Comparison of ENCODE assay signal across 27 cellular contexts in the genomic region with DNA sequence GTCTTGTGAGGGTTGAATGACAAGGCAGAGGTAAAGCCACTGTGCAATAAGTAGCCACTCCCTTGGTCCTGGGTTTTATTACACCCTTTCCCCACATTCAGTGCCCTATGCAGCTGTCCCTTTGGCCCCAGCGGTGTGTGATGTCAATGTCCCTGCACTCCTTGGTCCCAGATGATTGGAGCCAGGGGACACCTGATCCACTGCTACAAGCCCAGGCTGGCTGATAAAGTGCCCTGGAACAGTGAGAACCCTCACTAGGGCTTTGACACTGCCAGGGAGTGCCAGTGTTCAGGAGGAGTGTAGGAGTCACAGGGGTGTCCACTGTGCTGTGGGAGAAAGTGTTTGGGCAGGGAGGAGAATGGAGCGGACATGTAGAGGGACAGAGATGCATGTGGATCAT. TPM values are rescaled to one million over a fixed set of nuclear protein-coding genes. Genes with fewer than 3 reads are reported as not detected.
"Had no signal": no experiment of that assay in that cellular context is flagged by ENCODE, and none has a peak within 500 bp of the region (broad histone marks: within the 10 kb centered on the region; RNA-seq: fewer than 3 reads in every experiment).

No MANE protein-coding gene starts in this region.

- H3K27ac ChIP-seq: esophagus muscularis mucosa, neutrophil, pancreas, sigmoid colon, spleen, thoracic aorta, vagina had no signal

- H3K4me1 ChIP-seq: esophagus muscularis mucosa, pancreas, sigmoid colon, spleen, vagina had no signal

- H3K36me3 ChIP-seq: esophagus muscularis mucosa, neutrophil, pancreas, sigmoid colon, spleen, thoracic aorta, vagina had no signal

- H3K4me3 ChIP-seq: esophagus muscularis mucosa, lung, pancreas, sigmoid colon, spleen, thoracic aorta, vagina had no signal

- H3K9me3 ChIP-seq: esophagus muscularis mucosa, neutrophil, pancreas, sigmoid colon, spleen, thoracic aorta, vagina had no signal

- H3K27me3 ChIP-seq: esophagus muscularis mucosa, neutrophil, pancreas, sigmoid colon, spleen, vagina had no signal

- DNase-seq: activated B cell treated with CpG ODN at 0.5 μM for 24 hours; activated CD4-positive, alpha-beta T cell treated with anti-CD3 and anti-CD28 coated beads for 36 hours; activated CD4-positive, alpha-beta T cell treated with anti-CD3 and anti-CD28 coated beads, Interleukin-2, amount 50 U/mL, for 4 hours; activated CD8-positive, alpha-beta memory T cell treated with anti-CD3 and anti-CD28 coated beads for 24 hours; activated CD8-positive, alpha-beta memory T cell treated with anti-CD3 and anti-CD28 coated beads, Interleukin-2, amount 50 U/mL, for 4 hours; activated naive CD4-positive, alpha-beta T cell; activated T-cell treated with anti-CD3 and anti-CD28 coated beads, Interleukin-2, amount 50 U/mL, for 24 hours; effector memory CD4-positive, alpha-beta T cell; islet precursor cell; left cardiac atrium; natural killer cell; pancreas; sigmoid colon; spleen; stimulated activated CD4-positive, alpha-beta T cell treated with anti-CD3 and anti-CD28 coated beads, Interleukin-4, amount 100 ng/mL, for 1 hour; stimulated activated naive CD4-positive, alpha-beta T cell; T1000 had no signal

RNA-seq across cellular contexts. Expression of a gene that starts 30.4 kb away (rescaled TPM):
- total RNA-seq: activated B cell treated with CpG ODN at 0.5 μM for 24 hours; activated CD4-positive, alpha-beta T cell treated with anti-CD3 and anti-CD28 coated beads for 36 hours; activated T-helper 2 cell treated with anti-CD3 and anti-CD28 coated beads, Interferon-gamma antibody, Interleukin-2, Interleukin-4, amounts not matched to agents 10 μg/mL and 5 μg/mL and 100 μg/mL, durations not matched to agents 14 hours and 24 hours and 36 hours; astrocyte; dermis microvascular lymphatic vessel endothelial cell; endothelial cell of umbilical vein; frontal cortex; left cardiac atrium; lung; pancreas; sigmoid colon; spleen; vagina had no signal
- polyA plus RNA-seq: endothelial cell of umbilical vein, lung, spleen had no signal
